Comparison of ENCODE assay signal across 27 cellular contexts in the genomic region with DNA sequence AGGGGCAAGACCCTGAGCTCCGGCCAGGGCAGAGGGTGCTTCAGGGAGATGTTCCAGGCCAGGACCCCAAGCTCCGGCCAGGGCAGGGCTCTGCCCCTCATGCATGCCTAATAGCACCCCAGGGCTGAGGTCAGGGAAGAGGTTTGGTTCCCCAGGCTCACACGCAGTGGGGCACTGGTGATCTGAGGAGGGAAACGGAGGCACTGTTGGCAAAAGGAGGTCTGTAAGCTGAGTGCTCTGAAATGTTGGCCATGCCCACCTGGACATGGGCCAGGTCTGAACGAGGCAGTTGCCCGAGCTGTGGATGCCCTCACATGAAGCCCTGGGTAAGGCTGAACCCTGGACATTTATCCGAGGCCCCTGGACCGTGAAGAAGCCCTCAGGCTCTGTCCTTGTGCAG.
"Had no signal": no experiment of that assay in that cellular context is flagged by ENCODE, and none has a peak within 500 bp of the region (broad histone marks: within the 10 kb centered on the region; RNA-seq: fewer than 3 reads in every experiment).

No MANE protein-coding gene starts in this region.

- DNase-seq: head of caudate nucleus; hippocampal formation; left colon; left lung; lower lobe of right lung; mammary epithelial cell; mesenchymal stem cell; naive thymus-derived CD8-positive, alpha-beta T cell; occipital lobe; psoas muscle; stimulated activated CD4-positive, alpha-beta T cell treated with anti-CD3 and anti-CD28 coated beads, Interleukin-12 subunit alpha, Interleukin-12 subunit beta, amount 100 ng/mL, for 4 hours; stimulated activated CD4-positive, alpha-beta T cell treated with anti-CD3 and anti-CD28 coated beads, Interleukin-15, amount 100 ng/mL, for 24 hours; stimulated activated CD4-positive, alpha-beta T cell treated with anti-CD3 and anti-CD28 coated beads, Interleukin-2, amount 100 ng/mL, for 24 hours; stimulated activated CD4-positive, alpha-beta T cell treated with anti-CD3 and anti-CD28 coated beads, Interleukin-4, amount 100 ng/mL, for 1 hour; stimulated activated naive B cell treated with anti-CD40 and anti-IgM and Interleukin-4, amounts not matched to agents 10 μg/mL and 1 μg/mL and 100 μg/mL, for 72 hours; stimulated activated naive CD8-positive, alpha-beta T cell treated with anti-CD3 and anti-CD28 coated beads, Interleukin-15, Interleukin-2, amounts not matched to agents 100 U/mL and 50 U/mL, for 24 hours; stomach; testis; tibial artery; trophoblast cell; upper lobe of right lung had no signal

- ATAC-seq: left colon; left lung; lower lobe of right lung; naive thymus-derived CD8-positive, alpha-beta T cell; psoas muscle; sciatic nerve; stimulated activated naive B cell treated with anti-CD40 and anti-IgM and Interleukin-4, amounts not matched to agents 10 μg/mL and 1 μg/mL and 100 μg/mL, for 72 hours; stimulated activated naive CD8-positive, alpha-beta T cell treated with anti-CD3 and anti-CD28 coated beads, Interleukin-15, Interleukin-2, amounts not matched to agents 100 U/mL and 50 U/mL, for 24 hours; upper lobe of right lung had no signal

- H3K9ac ChIP-seq: parathyroid adenoma had no signal

- H3K27ac ChIP-seq: left lung, lower lobe of right lung, neutrophil, parathyroid adenoma, psoas muscle, stomach, testis, tibial artery, upper lobe of right lung had no signal

- FAIRE-seq: keratinocyte, urothelium cell line had no signal

- H3K9me3 ChIP-seq: left lung, lower lobe of right lung, neutrophil, psoas muscle, stomach, testis, tibial artery, upper lobe of right lung had no signal

- H3K36me3 ChIP-seq: left lung, neutrophil, tibial artery had no signal

- H3K4me3 ChIP-seq: left lung, lower lobe of right lung, psoas muscle, skin epidermis, stomach, testis, tibial artery, upper lobe of right lung had no signal

- H3K4me1 ChIP-seq: left lung, lower lobe of right lung, parathyroid adenoma, psoas muscle, stomach, testis, tibial artery, upper lobe of right lung had no signal

- H3K27me3 ChIP-seq: left lung, neutrophil, stomach, testis, tibial artery, upper lobe of right lung had no signal
